10 cellular contexts compared by ENCODE assay signal in genomic region chr1:63319069-63320023, GRCh38. TPM values are rescaled to one million over a fixed set of nuclear protein-coding genes. Genes with fewer than 3 reads are reported as not detected.
DNase-seq lines count a peak whose midpoint lies in the region; ATAC-seq and TF ChIP-seq lines count a peak whose summit lies in the region.
"Had no signal": no experiment of that assay in that cellular context is flagged by ENCODE, and none has a peak within 500 bp of the region (broad histone marks: within the 10 kb centered on the region; RNA-seq: fewer than 3 reads in every experiment).

No MANE protein-coding gene starts in this region.

- H3K9ac ChIP-seq in HUES6 (ENCODE audit: low read length) = peak overlapping the region; percentile 83

- H3K4me3 ChIP-seq in CD8-positive, alpha-beta memory T cell (ENCODE audit: low read length) = no peak overlapping the region
- peak overlapping the region; percentile 92 for H3K4me3 ChIP-seq in HUES6 (ENCODE audit: low read depth, low read length)

- DNase-seq in CD8-positive, alpha-beta memory T cell = peak in 1 of 5 donors; percentile 7
- DNase-seq in NK-92 (lab: John Stamatoyannopoulos, UW; ENCODE audit: unreplicated experiment) (no peak), activated gamma-delta T cell treated with Interleukin-2 at 50 U/mL for 16 hours (no peak)
- DNase-seq: anterior cingulate cortex had no signal

- no peak for TF ChIP-seq CTCF in nephron (IDR thresholded peaks at IDR 0.05; ENCODE audit: unreplicated experiment in 3 of 3)

- intact Hi-C loops in dendritic cell treated with granulocyte-macrophage colony-stimulating factor and Interleukin-4, amounts not matched to agents 40 ng/mL and 50 ng/mL, for 4 days (cut with micrococcal nuclease) = loop anchor here (5.0 kb wide), 1 partner anchor 48 kb away; the partner anchor contains the start of gene ALG6

- POLR2A ChIA-PET in CD8-positive, alpha-beta memory T cell (lab: Charles Lee) = no interaction called here

- H3K36me3 Mint-ChIP-seq in CD8-positive, alpha-beta memory T cell = peaks cover 2 to 24% (median 2%) of the 10 kb centered on the region in 3 donors
- H3K36me3 Mint-ChIP-seq in dendritic cell treated with granulocyte-macrophage colony-stimulating factor and Interleukin-4, amounts not matched to agents 40 ng/mL and 50 ng/mL, for 4 days (ENCODE audit: low read depth) = no peaks in the 10 kb centered on the region
- H3K36me3 Mint-ChIP-seq in nephron (ENCODE audit: low read depth) = no peaks in the 10 kb centered on the region

- H3K36me3 ChIP-seq in CD8-positive, alpha-beta memory T cell (ENCODE audit: insufficient read depth, low read length) = no peaks in the 10 kb centered on the region
- H3K36me3 ChIP-seq in HUES6 (ENCODE audit: control insufficient read depth, insufficient read depth, low read length) = no peaks in the 10 kb centered on the region

- peaks cover 22 to 45% (median 38%) of the 10 kb centered on the region in 5 donors for H3K9me3 Mint-ChIP-seq in CD8-positive, alpha-beta memory T cell
- peaks cover 8% of the 10 kb centered on the region for H3K9me3 Mint-ChIP-seq in dendritic cell treated with granulocyte-macrophage colony-stimulating factor and Interleukin-4, amounts not matched to agents 40 ng/mL and 50 ng/mL, for 4 days
- peaks cover 7% of the 10 kb centered on the region for H3K9me3 Mint-ChIP-seq in nephron

- H3K4me3 Mint-ChIP-seq in CD8-positive, alpha-beta memory T cell = peak overlapping the region in 6 of 7 donors; percentile 31 to 80 (median 58)
- peak overlapping the region; percentile 55 for H3K4me3 Mint-ChIP-seq in dendritic cell treated with granulocyte-macrophage colony-stimulating factor and Interleukin-4, amounts not matched to agents 40 ng/mL and 50 ng/mL, for 4 days
- peak overlapping the region; percentile 56 to 62 (median 58) for H3K4me3 Mint-ChIP-seq in nephron

- H3K4me1 Mint-ChIP-seq in CD8-positive, alpha-beta memory T cell = peaks cover 34 to 42% (median 40%) of the 10 kb centered on the region in 3 donors
- peaks cover 48% of the 10 kb centered on the region for H3K4me1 Mint-ChIP-seq in dendritic cell treated with granulocyte-macrophage colony-stimulating factor and Interleukin-4, amounts not matched to agents 40 ng/mL and 50 ng/mL, for 4 days (ENCODE audit: low read depth)
- H3K4me1 Mint-ChIP-seq in nephron = peaks cover 40% of the 10 kb centered on the region

- peaks cover 72 to 73% of the 10 kb centered on the region in 2 donors for H3K27me3 Mint-ChIP-seq in CD8-positive, alpha-beta memory T cell
- H3K27me3 Mint-ChIP-seq in dendritic cell treated with granulocyte-macrophage colony-stimulating factor and Interleukin-4, amounts not matched to agents 40 ng/mL and 50 ng/mL, for 4 days = peaks cover 86% of the 10 kb centered on the region
- H3K27me3 Mint-ChIP-seq in nephron (ENCODE audit: low read depth) = peaks cover 97% of the 10 kb centered on the region

- no peak for ATAC-seq in GM21723 (IDR thresholded peaks at IDR 0.05; ENCODE audit: unreplicated experiment)
- ATAC-seq in HG02885 (IDR thresholded peaks at IDR 0.05; ENCODE audit: poor library complexity, unreplicated experiment) = no peak

- H3K27ac Mint-ChIP-seq in CD8-positive, alpha-beta memory T cell = peak overlapping the region in 4 of 8 donors; percentile 13 to 79 (median 67)
- no peak overlapping the region for H3K27ac Mint-ChIP-seq in dendritic cell treated with granulocyte-macrophage colony-stimulating factor and Interleukin-4, amounts not matched to agents 40 ng/mL and 50 ng/mL, for 4 days
- H3K27ac Mint-ChIP-seq in nephron = no peak overlapping the region

- H3K27ac ChIP-seq in CD8-positive, alpha-beta memory T cell (ENCODE audit: low read depth, low read length) = no peak overlapping the region
- H3K27ac ChIP-seq in HUES6 (ENCODE audit: low read depth, low read length) = no peak overlapping the region
- H3K27ac ChIP-seq: VCaP had no signal

- CTCF ChIA-PET in CD8-positive, alpha-beta memory T cell (lab: Charles Lee) = no interaction called here

- no peaks in the 10 kb centered on the region for H3K9me3 ChIP-seq in CD8-positive, alpha-beta memory T cell (ENCODE audit: low read length)
- no peaks in the 10 kb centered on the region for H3K9me3 ChIP-seq in HUES6 (ENCODE audit: control insufficient read depth, insufficient read depth, low read depth, low read length)

- H3K4me1 ChIP-seq in CD8-positive, alpha-beta memory T cell (ENCODE audit: insufficient read depth, low read length) = peaks cover 8% of the 10 kb centered on the region
- peaks cover 28% of the 10 kb centered on the region for H3K4me1 ChIP-seq in HUES6 (ENCODE audit: control insufficient read depth, insufficient read depth, low read length)

- H3K27me3 ChIP-seq in CD8-positive, alpha-beta memory T cell (ENCODE audit: insufficient read depth, low read length, poor library complexity, severe bottlenecking) = peaks cover 66% of the 10 kb centered on the region
- H3K27me3 ChIP-seq in HUES6 (ENCODE audit: control insufficient read depth, insufficient read depth, low read length) = peaks cover 75% of the 10 kb centered on the region

RNA-seq across cellular contexts. Expression of gene FOXD3, which starts 3.0 kb away (rescaled TPM):
- not detected for total RNA-seq in CD8-positive, alpha-beta memory T cell
- polyA plus RNA-seq in CD8-positive, alpha-beta memory T cell = not detected

RNA-seq across cellular contexts. Expression of gene ALG6, which starts 48.1 kb away (rescaled TPM):
- total RNA-seq in CD8-positive, alpha-beta memory T cell = 10 to 100 TPM; 21.2 to 24.6 TPM
- 25.6 TPM for polyA plus RNA-seq in CD8-positive, alpha-beta memory T cell
